8 cellular contexts compared by ENCODE assay signal in genomic region chr15:43105077-43105769, GRCh38. TPM values are rescaled to one million over a fixed set of nuclear protein-coding genes. Genes with fewer than 3 reads are reported as not detected.
DNase-seq lines count a peak whose midpoint lies in the region; ATAC-seq and TF ChIP-seq lines count a peak whose summit lies in the region.

No MANE protein-coding gene starts in this region.

- TF ChIP-seq POLR2A in body of pancreas (IDR thresholded peaks at IDR 0.05) = no peak

- H3K4me3 ChIP-seq in HAP-1 = peak overlapping the region; percentile 85
- H3K4me3 ChIP-seq in OCI-LY3 (ENCODE audit: low read length) = peak overlapping the region; percentile 92
- H3K4me3 ChIP-seq in body of pancreas = peak overlapping the region; percentile 42 to 58

- peak overlapping the region; percentile 68 for H2AFZ ChIP-seq in OCI-LY3 (ENCODE audit: low read depth, low read length)

- peak overlapping the region; percentile 96 to 99 (median 96) for H3K4me3 Mint-ChIP-seq in immature natural killer cell

- H3K4me1 ChIP-seq in HAP-1 = peaks cover 17% of the 10 kb centered on the region
- H3K4me1 ChIP-seq in OCI-LY3 (ENCODE audit: low read length) = peaks cover 7% of the 10 kb centered on the region; the same call in 1 of the 2 replicates
- peaks cover 25% of the 10 kb centered on the region for H3K4me1 ChIP-seq in body of pancreas

- 7% methylated on average over 10 to 12 of the region's 12 CpGs for WGBS in body of pancreas, 2 donors

- no peaks in the 10 kb centered on the region for H3K9me3 ChIP-seq in HAP-1
- H3K9me3 ChIP-seq in OCI-LY3 (ENCODE audit: insufficient read depth, low read length) = no peaks in the 10 kb centered on the region
- no peaks in the 10 kb centered on the region for H3K9me3 ChIP-seq in body of pancreas

- intact Hi-C loops in body of pancreas (cut with DNase I) = no loop called here

- no peaks in the 10 kb centered on the region for H4K20me1 ChIP-seq in OCI-LY3 (ENCODE audit: insufficient read depth, low read length)

- peaks cover 1 to 13% (median 9%) of the 10 kb centered on the region in 3 donors for H3K27me3 Mint-ChIP-seq in immature natural killer cell (ENCODE audit: low read depth in 3 of 3)

- peak; percentile 80 for ATAC-seq in body of pancreas
- ATAC-seq in GM19328 (IDR thresholded peaks at IDR 0.05; ENCODE audit: unreplicated experiment) = no peak

- H3K36me3 ChIP-seq in HAP-1 (replicated peaks) (peaks cover 13% of the 10 kb centered on the region), OCI-LY3 (replicated peaks; ENCODE audit: low read depth, low read length) (peaks cover 25% of the 10 kb centered on the region), body of pancreas (replicated peaks in 1 of 2; ENCODE audit: insufficient read depth in 1 of 2, low read depth in 2 of 2) (no peaks in the 10 kb centered on the region)

- peaks cover 10 to 18% (median 11%) of the 10 kb centered on the region in 3 donors for H3K36me3 Mint-ChIP-seq in immature natural killer cell

- H3K27ac ChIP-seq in OCI-LY3 (ENCODE audit: low read length) (peak overlapping the region; percentile 28), body of pancreas (peak overlapping the region; percentile 82 to 88 (median 85))

- H3K9me3 Mint-ChIP-seq in immature natural killer cell = no peaks in the 10 kb centered on the region

- peaks cover 55 to 67% of the 10 kb centered on the region in 2 donors for H3K4me1 Mint-ChIP-seq in immature natural killer cell

- peak; percentile 8 for DNase-seq in ELF-1 (ENCODE audit: low read depth, low spot score)
- peak in 1 of 2 experiments; percentile 15 for DNase-seq in HAP-1 (ENCODE audit: low spot score in 2 of 2)
- peak; percentile 58 to 77 (median 73) for DNase-seq in body of pancreas
- DNase-seq in immature natural killer cell = no peak
- DNase-seq in stimulated activated CD4-positive, alpha-beta T cell treated with anti-CD3 and anti-CD28 coated beads, Interleukin-4, amount 100 ng/mL, for 24 hours = peak; percentile 22
- DNase-seq in midbrain (lab: John Stamatoyannopoulos, UW) = no peak

- peak overlapping the region; percentile 98 to 100 (median 99) for H3K27ac Mint-ChIP-seq in immature natural killer cell

- peak overlapping the region; percentile 84 for H3K9ac ChIP-seq in OCI-LY3 (ENCODE audit: low read length)

- H3K27me3 ChIP-seq in HAP-1 (ENCODE audit: low read depth) (no peaks in the 10 kb centered on the region), OCI-LY3 (ENCODE audit: low read depth, low read length) (no peaks in the 10 kb centered on the region), body of pancreas (no peaks in the 10 kb centered on the region)

- TF ChIP-seq CTCF in OCI-LY3 (IDR thresholded peaks at IDR 0.05; ENCODE audit: low read depth, low read length) = no peak
- peak in 4 of 7 experiments; percentile 20 to 34 (median 30) for TF ChIP-seq CTCF in body of pancreas (IDR thresholded peaks at IDR 0.05)

- in situ Hi-C loops in HAP-1 (cut with MboI; ENCODE audit: low sequenced_read_pairs) = no loop called here

- H3K79me2 ChIP-seq in OCI-LY3 (ENCODE audit: low read length) = peaks cover 47% of the 10 kb centered on the region

- H3K4me2 ChIP-seq in OCI-LY3 (ENCODE audit: low read length) = peak overlapping the region; percentile 86

RNA-seq across cellular contexts. Expression of gene UBR1, which starts 0.6 kb away (rescaled TPM):
- 10 to 100 TPM; 18.5 to 29.3 TPM for total RNA-seq in body of pancreas
- polyA plus RNA-seq in immature natural killer cell = 10 to 100 TPM; 12.1 to 26.5 (median 15.1) TPM

RNA-seq across cellular contexts. Expression of gene TMEM62, which starts 28.2 kb away (rescaled TPM):
- total RNA-seq in body of pancreas = 10 to 100 TPM; 16.1 to 71.9 TPM
- polyA plus RNA-seq in immature natural killer cell = 10 to 100 TPM in 2 of 3 donors, 1 to 10 TPM in 1; 9.3 to 12.7 (median 12.5) TPM

Comparison
In these comparisons a context has a peak if more than half of its experiments do, and no peak if none do; other contexts are left out.
1. DNase-seq: peak in ELF-1 (single experiment), body of pancreas (4 of 4) and stimulated activated CD4-positive, alpha-beta T cell treated with anti-CD3 and anti-CD28 coated beads, Interleukin-4, amount 100 ng/mL, for 24 hours (single experiment); none in immature natural killer cell (0 of 3) and midbrain (single experiment).
2. Peak in every context shown above with its lines, with median percentiles within 50 percentile points of each other: H3K4me3 ChIP-seq.